20 cellular contexts compared by ENCODE assay signal in the genomic region with DNA sequence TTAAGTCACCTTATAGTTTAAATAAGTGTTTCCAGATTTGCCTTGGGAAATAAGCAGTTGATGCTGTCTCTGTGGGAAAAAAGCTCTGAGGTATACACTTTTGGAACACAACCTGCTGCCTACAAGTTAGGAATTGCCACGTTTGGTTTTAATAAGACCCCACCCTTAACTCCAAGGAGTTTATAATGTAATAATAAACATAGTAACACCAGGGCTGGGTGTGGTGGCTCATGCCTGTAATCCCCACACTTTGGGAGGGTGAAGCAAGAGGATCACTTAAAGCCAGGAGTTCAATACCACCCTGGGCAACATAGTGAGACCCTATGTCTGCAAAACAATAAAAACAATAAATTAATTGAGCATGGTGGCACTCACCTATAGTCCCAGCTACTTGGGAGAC. TPM values are rescaled to one million over a fixed set of nuclear protein-coding genes. Genes with fewer than 3 reads are reported as not detected.
DNase-seq lines count a peak whose midpoint lies in the region; ATAC-seq and TF ChIP-seq lines count a peak whose summit lies in the region.
"Had no signal": no experiment of that assay in that cellular context is flagged by ENCODE, and none has a peak within 500 bp of the region (broad histone marks: within the 10 kb centered on the region; RNA-seq: fewer than 3 reads in every experiment).

No MANE protein-coding gene starts in this region.

- intact Hi-C loops in colonic mucosa (cut with DNase I), result no loop called here

- peak overlapping the region; percentile 19 for H3K27ac ChIP-seq in colonic mucosa
- H3K27ac ChIP-seq in mucosa of rectum (ENCODE audit: low read depth in 2 of 2, low read length in 2 of 2), result peak overlapping the region; percentile 16 to 27

- H3K36me3 ChIP-seq in colonic mucosa (no peaks in the 10 kb centered on the region), mucosa of rectum (ENCODE audit: control insufficient read depth in 2 of 2, insufficient read depth in 2 of 2, low read length in 2 of 2) (no peaks in the 10 kb centered on the region)
- H3K36me3 ChIP-seq: BE2C had no signal

- H3K27me3 ChIP-seq in colonic mucosa, result no peaks in the 10 kb centered on the region
- no peaks in the 10 kb centered on the region for H3K27me3 ChIP-seq in mucosa of rectum (ENCODE audit: control insufficient read depth in 2 of 2, insufficient read depth in 2 of 2, low read length in 2 of 2)
- H3K27me3 ChIP-seq: BE2C had no signal

- ATAC-seq in esophagus mucosa, result peak; percentile 91
- no peak for ATAC-seq in GM19035 (IDR thresholded peaks at IDR 0.05; ENCODE audit: unreplicated experiment)
- ATAC-seq: GM23338, HepG2 had no signal

- H3K4me3 ChIP-seq in colonic mucosa (no peak overlapping the region), mucosa of rectum (ENCODE audit: low read length in 2 of 2) (no peak overlapping the region)
- H3K4me3 ChIP-seq: GM23338 had no signal

- no peaks in the 10 kb centered on the region for H3K4me1 ChIP-seq in colonic mucosa
- peaks cover 2 to 17% of the 10 kb centered on the region in 2 donors for H3K4me1 ChIP-seq in mucosa of rectum (ENCODE audit: control insufficient read depth in 2 of 2, insufficient read depth in 2 of 2, low read length in 2 of 2)
- H3K4me1 ChIP-seq: BE2C had no signal

- peak; percentile 32 for DNase-seq in colonic mucosa
- DNase-seq in SKM-1 treated with dmso at 0.1 percent for 144 hours (lab: John Stamatoyannopoulos, UW; ENCODE audit: unreplicated experiment), result no peak
- DNase-seq in stimulated activated naive CD4-positive, alpha-beta T cell treated with Interleukin-2 at 50 U/mL for 16 hours (lab: John Stamatoyannopoulos, UW), result no peak
- DNase-seq: ACHN; BE2C; C1 segment of cervical spinal cord; CD4-positive, CD25-positive, alpha-beta regulatory T cell; CD8-positive, alpha-beta memory T cell; COR-L47; DMS 273 treated with DMSO at 0.1 percent for 48 hours; DMS53; DND-41; EL; HCEC 1CT; HFFc6 had no signal

- H3K9me3 ChIP-seq in colonic mucosa (no peaks in the 10 kb centered on the region), mucosa of rectum (ENCODE audit: control insufficient read depth in 2 of 2, low read length in 2 of 2) (no peaks in the 10 kb centered on the region)
- H3K9me3 ChIP-seq: BE2C had no signal

- H3K9ac ChIP-seq in colonic mucosa (ENCODE audit: low read depth in 2 of 2, low read length in 2 of 2) (no peak overlapping the region), mucosa of rectum (ENCODE audit: low read depth in 1 of 2, low read length in 2 of 2) (no peak overlapping the region)

- TF ChIP-seq CTCF in colonic mucosa (IDR thresholded peaks at IDR 0.05), result no peak

RNA-seq across cellular contexts. Expression of gene SMG1, which starts 15.9 kb away (rescaled TPM):
- total RNA-seq in colonic mucosa (10 to 100 TPM; 73.6 to 83.3 TPM), esophagus mucosa (49.5 TPM)

RNA-seq across cellular contexts. Expression of gene TMC7, which starts 41.7 kb away (rescaled TPM):
- total RNA-seq in colonic mucosa (10 to 100 TPM; 10.0 to 10.6 TPM), esophagus mucosa (0.72 TPM)
- total RNA-seq: CD4-positive, CD25-positive, alpha-beta regulatory T cell; CD8-positive, alpha-beta memory T cell had no signal
